ENCODE assay signal across 1 cellular context in the genomic region with DNA sequence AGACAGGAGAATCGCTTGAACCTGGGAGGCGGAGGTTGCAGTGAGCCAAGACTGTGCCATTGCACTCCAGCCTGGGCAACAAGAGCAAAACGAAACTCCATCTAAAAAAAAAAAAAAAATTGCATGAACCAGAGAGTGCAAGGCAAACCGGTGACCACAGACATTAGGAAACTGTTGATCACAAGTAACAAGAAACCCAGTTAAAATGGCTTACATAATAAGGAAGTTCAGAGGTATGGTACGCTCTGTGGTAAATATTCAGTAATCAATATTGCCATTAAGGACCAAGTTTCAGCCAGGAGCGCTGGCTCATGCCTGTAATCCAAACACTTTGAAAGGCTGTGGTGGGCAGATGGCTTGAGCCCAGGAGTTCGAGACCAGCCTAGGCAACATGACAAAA.
TF ChIP-seq lines count a peak whose summit lies in the region.

No MANE protein-coding gene starts in this region.

TF ChIP-seq in GM23338, 12 proteins besides CTCF, POLR2A, EP300 and RAD21 (continued from another document):
- TF ChIP-seq, protein P1, sequence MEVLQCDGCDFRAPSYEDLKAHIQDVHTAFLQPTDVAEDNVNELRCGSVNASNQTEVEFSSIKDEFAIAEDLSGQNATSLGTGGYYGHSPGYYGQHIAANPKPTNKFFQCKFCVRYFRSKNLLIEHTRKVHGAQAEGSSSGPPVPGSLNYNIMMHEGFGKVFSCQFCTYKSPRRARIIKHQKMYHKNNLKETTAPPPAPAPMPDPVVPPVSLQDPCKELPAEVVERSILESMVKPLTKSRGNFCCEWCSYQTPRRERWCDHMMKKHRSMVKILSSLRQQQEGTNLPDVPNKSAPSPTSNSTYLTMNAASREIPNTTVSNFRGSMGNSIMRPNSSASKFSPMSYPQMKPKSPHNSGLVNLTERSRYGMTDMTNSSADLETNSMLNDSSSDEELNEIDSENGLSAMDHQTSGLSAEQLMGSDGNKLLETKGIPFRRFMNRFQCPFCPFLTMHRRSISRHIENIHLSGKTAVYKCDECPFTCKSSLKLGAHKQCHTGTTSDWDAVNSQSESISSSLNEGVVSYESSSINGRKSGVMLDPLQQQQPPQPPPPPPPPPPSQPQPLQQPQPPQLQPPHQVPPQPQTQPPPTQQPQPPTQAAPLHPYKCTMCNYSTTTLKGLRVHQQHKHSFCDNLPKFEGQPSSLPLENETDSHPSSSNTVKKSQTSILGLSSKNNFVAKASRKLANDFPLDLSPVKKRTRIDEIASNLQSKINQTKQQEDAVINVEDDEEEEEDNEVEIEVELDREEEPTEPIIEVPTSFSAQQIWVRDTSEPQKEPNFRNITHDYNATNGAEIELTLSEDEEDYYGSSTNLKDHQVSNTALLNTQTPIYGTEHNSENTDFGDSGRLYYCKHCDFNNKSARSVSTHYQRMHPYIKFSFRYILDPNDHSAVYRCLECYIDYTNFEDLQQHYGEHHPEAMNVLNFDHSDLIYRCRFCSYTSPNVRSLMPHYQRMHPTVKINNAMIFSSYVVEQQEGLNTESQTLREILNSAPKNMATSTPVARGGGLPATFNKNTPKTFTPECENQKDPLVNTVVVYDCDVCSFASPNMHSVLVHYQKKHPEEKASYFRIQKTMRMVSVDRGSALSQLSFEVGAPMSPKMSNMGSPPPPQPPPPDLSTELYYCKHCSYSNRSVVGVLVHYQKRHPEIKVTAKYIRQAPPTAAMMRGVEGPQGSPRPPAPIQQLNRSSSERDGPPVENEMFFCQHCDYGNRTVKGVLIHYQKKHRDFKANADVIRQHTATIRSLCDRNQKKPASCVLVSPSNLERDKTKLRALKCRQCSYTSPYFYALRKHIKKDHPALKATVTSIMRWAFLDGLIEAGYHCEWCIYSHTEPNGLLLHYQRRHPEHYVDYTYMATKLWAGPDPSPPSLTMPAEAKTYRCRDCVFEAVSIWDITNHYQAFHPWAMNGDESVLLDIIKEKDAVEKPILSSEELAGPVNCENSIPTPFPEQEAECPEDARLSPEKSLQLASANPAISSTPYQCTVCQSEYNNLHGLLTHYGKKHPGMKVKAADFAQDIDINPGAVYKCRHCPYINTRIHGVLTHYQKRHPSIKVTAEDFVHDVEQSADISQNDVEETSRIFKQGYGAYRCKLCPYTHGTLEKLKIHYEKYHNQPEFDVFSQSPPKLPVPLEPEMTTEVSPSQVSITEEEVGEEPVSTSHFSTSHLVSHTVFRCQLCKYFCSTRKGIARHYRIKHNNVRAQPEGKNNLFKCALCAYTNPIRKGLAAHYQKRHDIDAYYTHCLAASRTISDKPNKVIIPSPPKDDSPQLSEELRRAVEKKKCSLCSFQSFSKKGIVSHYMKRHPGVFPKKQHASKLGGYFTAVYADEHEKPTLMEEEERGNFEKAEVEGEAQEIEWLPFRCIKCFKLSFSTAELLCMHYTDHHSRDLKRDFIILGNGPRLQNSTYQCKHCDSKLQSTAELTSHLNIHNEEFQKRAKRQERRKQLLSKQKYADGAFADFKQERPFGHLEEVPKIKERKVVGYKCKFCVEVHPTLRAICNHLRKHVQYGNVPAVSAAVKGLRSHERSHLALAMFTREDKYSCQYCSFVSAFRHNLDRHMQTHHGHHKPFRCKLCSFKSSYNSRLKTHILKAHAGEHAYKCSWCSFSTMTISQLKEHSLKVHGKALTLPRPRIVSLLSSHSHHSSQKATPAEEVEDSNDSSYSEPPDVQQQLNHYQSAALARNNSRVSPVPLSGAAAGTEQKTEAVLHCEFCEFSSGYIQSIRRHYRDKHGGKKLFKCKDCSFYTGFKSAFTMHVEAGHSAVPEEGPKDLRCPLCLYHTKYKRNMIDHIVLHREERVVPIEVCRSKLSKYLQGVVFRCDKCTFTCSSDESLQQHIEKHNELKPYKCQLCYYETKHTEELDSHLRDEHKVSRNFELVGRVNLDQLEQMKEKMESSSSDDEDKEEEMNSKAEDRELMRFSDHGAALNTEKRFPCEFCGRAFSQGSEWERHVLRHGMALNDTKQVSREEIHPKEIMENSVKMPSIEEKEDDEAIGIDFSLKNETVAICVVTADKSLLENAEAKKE (CRISPR knock-in tag; IDR thresholded peaks at IDR 0.05): no peak
- TF ChIP-seq JUNB (IDR thresholded peaks at IDR 0.05; ENCODE audit: unreplicated experiment): no peak
- TF ChIP-seq EZH2phosphoT487 (IDR thresholded peaks at IDR 0.05; ENCODE audit: unreplicated experiment): no peak
- TF ChIP-seq ZNF331 (CRISPR knock-in tag; IDR thresholded peaks at IDR 0.05; ENCODE audit: low read depth): no peak
- no peak for TF ChIP-seq POLR2AphosphoS5 (IDR thresholded peaks at IDR 0.05; ENCODE audit: low read depth)
- TF ChIP-seq ZNF114 (CRISPR knock-in tag; IDR thresholded peaks at IDR 0.05): no peak
